Comparison of ENCODE assay signal across 31 cellular contexts in the genomic region with DNA sequence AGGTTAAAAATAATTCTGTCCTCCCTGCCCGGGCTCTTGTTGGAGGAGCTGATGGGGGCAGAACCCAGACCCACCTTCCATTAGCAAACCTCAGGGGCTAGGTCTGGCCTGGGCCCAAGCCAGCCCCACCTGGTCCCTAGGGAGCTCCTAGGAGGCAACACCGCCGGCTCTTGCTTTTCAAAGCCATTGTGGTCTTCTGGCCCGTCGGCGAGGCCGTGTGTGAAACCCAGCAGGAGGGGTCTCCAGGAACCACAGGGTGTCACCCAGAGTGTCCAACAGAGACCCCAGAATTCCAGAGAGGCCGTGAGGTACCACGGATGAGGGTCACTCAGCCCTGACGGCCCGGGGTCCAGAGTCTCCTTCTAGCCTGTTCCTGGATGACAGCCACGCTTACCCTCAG.
"Had no signal": no experiment of that assay in that cellular context is flagged by ENCODE, and none has a peak within 500 bp of the region (broad histone marks: within the 10 kb centered on the region; RNA-seq: fewer than 3 reads in every experiment).

No MANE protein-coding gene starts in this region.

- H3K4me3 Mint-ChIP-seq: activated CD4-positive, alpha-beta memory T cell treated with anti-CD3 and anti-CD28 coated beads, Interleukin-2, amount 10 ng/mL, durations not matched to agents 7 days and 5 days; activated CD4-positive, alpha-beta T cell treated with anti-CD3 and anti-CD28 coated beads, Interleukin-2, amount 10 ng/mL, durations not matched to agents 7 days and 5 days; activated naive CD4-positive, alpha-beta T cell treated with anti-CD3 and anti-CD28 coated beads, Interleukin-2, amount 10 ng/mL, durations not matched to agents 7 days and 5 days; activated naive CD8-positive, alpha-beta T cell treated with anti-CD3 and anti-CD28 coated beads, Interleukin-2, amount 50 U/mL, for 24 hours; activated T-cell treated with anti-CD3 and anti-CD28 coated beads, Interleukin-2, amount 50 U/mL, for 24 hours; activated T-cell treated with anti-CD3 and anti-CD28 coated beads, Interleukin-2, amount 50 U/mL, for 72 hours; T-helper 17 cell; T-helper 2 cell treated with Interferon-gamma antibody and Interleukin-4, amounts not matched to agents 5 μg/mL and 100 μg/mL, for 36 hours; WTC11 had no signal

- H3K36me3 Mint-ChIP-seq: activated naive CD4-positive, alpha-beta T cell treated with anti-CD3 and anti-CD28 coated beads, Interleukin-2, amount 10 ng/mL, durations not matched to agents 7 days and 5 days; activated naive CD4-positive, alpha-beta T cell treated with anti-CD3 and anti-CD28 coated beads, Interleukin-2, amount 50 U/mL, for 72 hours; WTC11 had no signal

- H3K36me3 ChIP-seq: adrenal gland, esophagus squamous epithelium, gastroesophageal sphincter had no signal

- H3K27me3 Mint-ChIP-seq: activated CD4-positive, alpha-beta memory T cell treated with anti-CD3 and anti-CD28 coated beads, Interleukin-2, amount 10 ng/mL, durations not matched to agents 7 days and 5 days; activated CD4-positive, alpha-beta T cell treated with anti-CD3 and anti-CD28 coated beads, Interleukin-2, amount 10 ng/mL, durations not matched to agents 7 days and 5 days; activated T-cell treated with anti-CD3 and anti-CD28 coated beads, Interleukin-2, amount 50 U/mL, for 24 hours had no signal

- H3K27ac Mint-ChIP-seq: activated CD4-positive, alpha-beta memory T cell treated with anti-CD3 and anti-CD28 coated beads, Interleukin-2, amount 10 ng/mL, durations not matched to agents 7 days and 5 days; activated CD4-positive, alpha-beta T cell treated with anti-CD3 and anti-CD28 coated beads, Interleukin-2, amount 10 ng/mL, durations not matched to agents 7 days and 5 days; activated naive CD4-positive, alpha-beta T cell treated with anti-CD3 and anti-CD28 coated beads, Interleukin-2, amount 10 ng/mL, durations not matched to agents 7 days and 5 days; activated naive CD8-positive, alpha-beta T cell treated with anti-CD3 and anti-CD28 coated beads, Interleukin-2, amount 50 U/mL, for 24 hours; activated T-cell treated with anti-CD3 and anti-CD28 coated beads, Interleukin-2, amount 50 U/mL, for 24 hours; activated T-cell treated with anti-CD3 and anti-CD28 coated beads, Interleukin-2, amount 50 U/mL, for 72 hours; T-helper 17 cell; T-helper 2 cell treated with Interferon-gamma antibody and Interleukin-4, amounts not matched to agents 5 μg/mL and 100 μg/mL, for 36 hours; WTC11 had no signal

- H3K9me3 ChIP-seq: adrenal gland, body of pancreas, gastroesophageal sphincter had no signal

- H3K4me3 ChIP-seq: adrenal gland, body of pancreas, esophagus squamous epithelium, gastroesophageal sphincter had no signal

- H3K27ac ChIP-seq: adrenal gland, body of pancreas, epithelial cell of prostate, esophagus squamous epithelium, gastroesophageal sphincter, VCaP had no signal

- H3K9me3 Mint-ChIP-seq: activated CD4-positive, alpha-beta memory T cell treated with anti-CD3 and anti-CD28 coated beads, Interleukin-2, amount 10 ng/mL, durations not matched to agents 7 days and 5 days; activated CD4-positive, alpha-beta T cell treated with anti-CD3 and anti-CD28 coated beads, Interleukin-2, amount 10 ng/mL, durations not matched to agents 7 days and 5 days; activated naive CD4-positive, alpha-beta T cell treated with anti-CD3 and anti-CD28 coated beads, Interleukin-2, amount 10 ng/mL, durations not matched to agents 7 days and 5 days; activated naive CD4-positive, alpha-beta T cell treated with anti-CD3 and anti-CD28 coated beads, Interleukin-2, amount 50 U/mL, for 72 hours; activated naive CD8-positive, alpha-beta T cell treated with anti-CD3 and anti-CD28 coated beads, Interleukin-2, amount 50 U/mL, for 24 hours; activated T-cell treated with anti-CD3 and anti-CD28 coated beads, Interleukin-2, amount 50 U/mL, for 24 hours; activated T-cell treated with anti-CD3 and anti-CD28 coated beads, Interleukin-2, amount 50 U/mL, for 72 hours; T-helper 2 cell treated with Interferon-gamma antibody and Interleukin-4, amounts not matched to agents 5 μg/mL and 100 μg/mL, for 36 hours; WTC11 had no signal

- DNase-seq: activated CD4-positive, alpha-beta memory T cell treated with anti-CD3 and anti-CD28 coated beads, Interleukin-2, amount 10 ng/mL, durations not matched to agents 7 days and 5 days; activated CD4-positive, alpha-beta T cell treated with anti-CD3 and anti-CD28 coated beads for 1 hour; activated CD4-positive, alpha-beta T cell treated with anti-CD3 and anti-CD28 coated beads for 4 hours; activated CD4-positive, alpha-beta T cell treated with anti-CD3 and anti-CD28 coated beads, Interleukin-2, amount 10 ng/mL, durations not matched to agents 7 days and 5 days; activated CD4-positive, alpha-beta T cell treated with anti-CD3 and anti-CD28 coated beads, Interleukin-2, amount 50 U/mL, for 4 hours; activated CD8-positive, alpha-beta memory T cell treated with anti-CD3 and anti-CD28 coated beads, Interleukin-2, amount 50 U/mL, for 48 hours; activated gamma-delta T cell; activated naive CD4-positive, alpha-beta T cell; activated naive CD4-positive, alpha-beta T cell treated with anti-CD3 and anti-CD28 coated beads, Interleukin-2, amount 10 ng/mL, durations not matched to agents 7 days and 5 days; activated naive CD8-positive, alpha-beta T cell treated with anti-CD3 and anti-CD28 coated beads, Interleukin-2, amount 50 U/mL, for 24 hours; activated T-cell treated with anti-CD3 and anti-CD28 coated beads for 4 hours; activated T-cell treated with anti-CD3 and anti-CD28 coated beads, Interleukin-2, amount 50 U/mL, for 24 hours; activated T-cell treated with anti-CD3 and anti-CD28 coated beads, Interleukin-2, amount 50 U/mL, for 72 hours; adrenal gland; amygdala; aorta; body of pancreas; cortex of kidney; dermis blood vessel endothelial cell; effector CD8-positive, alpha-beta T cell; esophagus squamous epithelium; foreskin melanocyte; T-helper 1 cell; T-helper 17 cell; T1000 had no signal

- H3K27me3 ChIP-seq: adrenal gland, body of pancreas, gastroesophageal sphincter had no signal

- ATAC-seq: activated naive CD4-positive, alpha-beta T cell treated with anti-CD3 and anti-CD28 coated beads, Interleukin-2, amount 50 U/mL, for 72 hours; activated naive CD8-positive, alpha-beta T cell treated with anti-CD3 and anti-CD28 coated beads, Interleukin-2, amount 50 U/mL, for 24 hours; activated T-cell treated with anti-CD3 and anti-CD28 coated beads, Interleukin-2, amount 50 U/mL, for 72 hours; body of pancreas; gastroesophageal sphincter; T-helper 17 cell; WTC11 had no signal
